25 cellular contexts compared by ENCODE assay signal in genomic region chr9:128825923-128826702, GRCh38. TPM values are rescaled to one million over a fixed set of nuclear protein-coding genes. Genes with fewer than 3 reads are reported as not detected.
A peak's percentile ranks its signal among the peaks of the same experiment; 100 is the strongest.
DNase-seq lines count a peak whose midpoint lies in the region; ATAC-seq and TF ChIP-seq lines count a peak whose summit lies in the region.
"Had no signal": no experiment of that assay in that cellular context is flagged by ENCODE, and none has a peak within 500 bp of the region (broad histone marks: within the 10 kb centered on the region; RNA-seq: fewer than 3 reads in every experiment).

No MANE protein-coding gene starts in this region.

- H3K4me3 Mint-ChIP-seq in activated T-cell treated with anti-CD3 and anti-CD28 coated beads, Interleukin-2, amount 50 U/mL, for 24 hours = no peak overlapping the region
- no peak overlapping the region for H3K4me3 Mint-ChIP-seq in stimulated activated effector memory CD8-positive, alpha-beta T cell treated with anti-CD3 and anti-CD28 coated beads, Interleukin-12 subunit alpha, Interleukin-12 subunit beta, amount 100 ng/mL, for 72 hours
- H3K4me3 Mint-ChIP-seq: activated CD8-positive, alpha-beta T cell treated with anti-CD3 and anti-CD28 coated beads, Interleukin-2, amount 10 ng/mL, durations not matched to agents 7 days and 5 days; activated naive CD4-positive, alpha-beta T cell treated with anti-CD3 and anti-CD28 coated beads for 36 hours; activated T-cell treated with anti-CD3 and anti-CD28 coated beads, Interleukin-2, amount 50 U/mL, for 4 hours; effector memory CD8-positive, alpha-beta T cell; mesothelial cell of epicardium; natural killer cell; stimulated activated memory B cell treated with anti-CD40 and anti-IgM and Interleukin-4, amounts not matched to agents 10 μg/mL and 1 μg/mL and 100 μg/mL, for 72 hours; T-helper 2 cell treated with Interferon-gamma antibody and Interleukin-4, amounts not matched to agents 5 μg/mL and 100 μg/mL, for 36 hours had no signal

- peaks cover 30% of the 10 kb centered on the region for H3K4me1 Mint-ChIP-seq in activated T-cell treated with anti-CD3 and anti-CD28 coated beads, Interleukin-2, amount 50 U/mL, for 24 hours (ENCODE audit: low read depth)
- peaks cover 40% of the 10 kb centered on the region for H3K4me1 Mint-ChIP-seq in stimulated activated effector memory CD8-positive, alpha-beta T cell treated with anti-CD3 and anti-CD28 coated beads, Interleukin-12 subunit alpha, Interleukin-12 subunit beta, amount 100 ng/mL, for 72 hours

- peak overlapping the region; percentile 72 for H3K27ac Mint-ChIP-seq in activated T-cell treated with anti-CD3 and anti-CD28 coated beads, Interleukin-2, amount 50 U/mL, for 24 hours
- peak overlapping the region; percentile 67 for H3K27ac Mint-ChIP-seq in stimulated activated effector memory CD8-positive, alpha-beta T cell treated with anti-CD3 and anti-CD28 coated beads, Interleukin-12 subunit alpha, Interleukin-12 subunit beta, amount 100 ng/mL, for 72 hours
- H3K27ac Mint-ChIP-seq: activated CD8-positive, alpha-beta T cell treated with anti-CD3 and anti-CD28 coated beads, Interleukin-2, amount 10 ng/mL, durations not matched to agents 7 days and 5 days; activated naive CD4-positive, alpha-beta T cell treated with anti-CD3 and anti-CD28 coated beads for 36 hours; effector memory CD8-positive, alpha-beta T cell; IgD-negative memory B cell; mesothelial cell of epicardium; natural killer cell; stimulated activated memory B cell treated with anti-CD40 and anti-IgM and Interleukin-4, amounts not matched to agents 10 μg/mL and 1 μg/mL and 100 μg/mL, for 72 hours; T-helper 2 cell treated with Interferon-gamma antibody and Interleukin-4, amounts not matched to agents 5 μg/mL and 100 μg/mL, for 36 hours had no signal

- H3K9ac ChIP-seq in Karpas-422 (ENCODE audit: low read length) = no peak overlapping the region

- peaks cover 27% of the 10 kb centered on the region; the same call in 1 of the 2 replicates for H3K36me3 ChIP-seq in Karpas-422 (ENCODE audit: insufficient read depth, low read length)

- H2AFZ ChIP-seq in Karpas-422 (ENCODE audit: low read length) = no peak overlapping the region

- H3K9me2 ChIP-seq in Karpas-422 (replicated peaks; ENCODE audit: insufficient read depth, low read length) = no peaks in the 10 kb centered on the region

- no peak overlapping the region for H3K4me2 ChIP-seq in Karpas-422 (ENCODE audit: low read depth, low read length, poor library complexity, severe bottlenecking)

- H3K27ac ChIP-seq in Karpas-422 (ENCODE audit: low read length) = no peak overlapping the region
- H3K27ac ChIP-seq: left lung, SK-N-MC, testis had no signal

- no peaks in the 10 kb centered on the region for H3K27me3 ChIP-seq in Karpas-422 (ENCODE audit: low read length)
- H3K27me3 ChIP-seq: left lung, testis had no signal

- ATAC-seq in stimulated activated effector memory CD8-positive, alpha-beta T cell treated with anti-CD3 and anti-CD28 coated beads, Interleukin-12 subunit alpha, Interleukin-12 subunit beta, amount 100 ng/mL, for 72 hours = no peak
- ATAC-seq: activated CD8-positive, alpha-beta T cell treated with anti-CD3 and anti-CD28 coated beads, Interleukin-2, amount 10 ng/mL, durations not matched to agents 7 days and 5 days; activated T-cell treated with anti-CD3 and anti-CD28 coated beads, Interleukin-2, amount 50 U/mL, for 4 hours; effector memory CD8-positive, alpha-beta T cell; left lung; natural killer cell; stimulated activated memory B cell treated with anti-CD40 and anti-IgM and Interleukin-4, amounts not matched to agents 10 μg/mL and 1 μg/mL and 100 μg/mL, for 72 hours had no signal

- H3K4me1 ChIP-seq in Karpas-422 (ENCODE audit: low read length) = peaks cover 18% of the 10 kb centered on the region

- H3K27me3 Mint-ChIP-seq in activated T-cell treated with anti-CD3 and anti-CD28 coated beads, Interleukin-2, amount 50 U/mL, for 24 hours = no peaks in the 10 kb centered on the region
- H3K27me3 Mint-ChIP-seq: effector memory CD8-positive, alpha-beta T cell; IgD-negative memory B cell; stimulated activated memory B cell treated with anti-CD40 and anti-IgM and Interleukin-4, amounts not matched to agents 10 μg/mL and 1 μg/mL and 100 μg/mL, for 72 hours had no signal

- H4K20me1 ChIP-seq in Karpas-422 (ENCODE audit: insufficient read depth, low read depth, low read length) = no peaks in the 10 kb centered on the region; the same call in 1 of the 2 replicates

- H3K4me3 ChIP-seq in HFF-Myc (replicated peaks; ENCODE audit: low read depth, low read length) = no peak overlapping the region
- no peak overlapping the region for H3K4me3 ChIP-seq in choroid plexus epithelial cell (ENCODE audit: low read depth, low read length)
- no peak overlapping the region for H3K4me3 ChIP-seq in Karpas-422 (ENCODE audit: low read length)
- H3K4me3 ChIP-seq: left lung, SK-N-MC, testis had no signal

- H3K9me3 Mint-ChIP-seq in activated T-cell treated with anti-CD3 and anti-CD28 coated beads, Interleukin-2, amount 50 U/mL, for 24 hours = no peaks in the 10 kb centered on the region
- no peaks in the 10 kb centered on the region for H3K9me3 Mint-ChIP-seq in stimulated activated effector memory CD8-positive, alpha-beta T cell treated with anti-CD3 and anti-CD28 coated beads, Interleukin-12 subunit alpha, Interleukin-12 subunit beta, amount 100 ng/mL, for 72 hours
- H3K9me3 Mint-ChIP-seq: activated naive CD4-positive, alpha-beta T cell treated with anti-CD3 and anti-CD28 coated beads for 36 hours; activated T-cell treated with anti-CD3 and anti-CD28 coated beads, Interleukin-2, amount 50 U/mL, for 4 hours; effector memory CD8-positive, alpha-beta T cell; IgD-negative memory B cell; mesothelial cell of epicardium; natural killer cell; stimulated activated memory B cell treated with anti-CD40 and anti-IgM and Interleukin-4, amounts not matched to agents 10 μg/mL and 1 μg/mL and 100 μg/mL, for 72 hours; T-helper 2 cell treated with Interferon-gamma antibody and Interleukin-4, amounts not matched to agents 5 μg/mL and 100 μg/mL, for 36 hours had no signal

- H3K36me3 Mint-ChIP-seq in activated T-cell treated with anti-CD3 and anti-CD28 coated beads, Interleukin-2, amount 50 U/mL, for 24 hours (ENCODE audit: low read depth) = peaks cover 80% of the 10 kb centered on the region
- peaks cover 87% of the 10 kb centered on the region for H3K36me3 Mint-ChIP-seq in stimulated activated effector memory CD8-positive, alpha-beta T cell treated with anti-CD3 and anti-CD28 coated beads, Interleukin-12 subunit alpha, Interleukin-12 subunit beta, amount 100 ng/mL, for 72 hours
- H3K36me3 Mint-ChIP-seq: IgD-negative memory B cell, natural killer cell had no signal

- TF ChIP-seq CTCF in HFF-Myc (IDR thresholded peaks at IDR 0.05; ENCODE audit: low read depth, low read length, missing control alignments) (peak; percentile 2), choroid plexus epithelial cell (conservative IDR thresholded peaks at IDR 0.05; ENCODE audit: low read depth, low read length) (peak; percentile 8)

- no peaks in the 10 kb centered on the region for H3K9me3 ChIP-seq in Karpas-422 (ENCODE audit: low read length)
- H3K9me3 ChIP-seq: left lung, testis had no signal

- peaks cover 24% of the 10 kb centered on the region for H3K79me2 ChIP-seq in Karpas-422 (ENCODE audit: low read length)

- DNase-seq in activated T-cell treated with anti-CD3 and anti-CD28 coated beads, Interleukin-2, amount 50 U/mL, for 24 hours = no peak
- DNase-seq in activated T-cell treated with anti-CD3 and anti-CD28 coated beads, Interleukin-2, amount 50 U/mL, for 48 hours = no peak
- no peak for DNase-seq in HFF-Myc (ENCODE audit: extremely low read depth, low read depth)
- no peak for DNase-seq in choroid plexus epithelial cell (ENCODE audit: low read depth)
- DNase-seq in stimulated activated effector memory CD8-positive, alpha-beta T cell treated with anti-CD3 and anti-CD28 coated beads, Interleukin-12 subunit alpha, Interleukin-12 subunit beta, amount 100 ng/mL, for 72 hours (ENCODE audit: low spot score in 2 of 2) = no peak
- DNase-seq in NCI-H2029 (lab: John Stamatoyannopoulos, UW) = no peak
- DNase-seq in Karpas-422 = no peak
- DNase-seq in NCI-H1417 treated with DMSO at 0.1 percent for 48 hours (lab: John Stamatoyannopoulos, UW) = no peak
- DNase-seq: ACHN; activated CD8-positive, alpha-beta T cell treated with anti-CD3 and anti-CD28 coated beads, Interleukin-2, amount 10 ng/mL, durations not matched to agents 7 days and 5 days; activated naive CD4-positive, alpha-beta T cell treated with anti-CD3 and anti-CD28 coated beads for 36 hours; activated T-cell treated with anti-CD3 and anti-CD28 coated beads, Interleukin-2, amount 50 U/mL, for 4 hours; anterior cingulate cortex; C1 segment of cervical spinal cord; effector memory CD8-positive, alpha-beta T cell; left lung; natural killer cell; NCI-H187 treated with DMSO at 0.1 percent for 48 hours; NK-92 treated with Interleukin-12 subunit alpha and Interleukin-12 subunit beta, amount 100 ng/mL, for 24 hours; testis had no signal

RNA-seq across cellular contexts. Expression of gene SPOUT1, which starts 3.5 kb away (rescaled TPM):
- total RNA-seq in Karpas-422 (2014; rRNA removed; shearing (Covaris generic); ENCODE audit: low replicate concordance) = 28.6 and 42.5 TPM in 2 replicates

RNA-seq across cellular contexts. Expression of gene ENDOG, which starts 7.8 kb away (rescaled TPM):
- total RNA-seq in Karpas-422 (2014; rRNA removed; shearing (Covaris generic); ENCODE audit: low replicate concordance) = 17.6 and 60.4 TPM in 2 replicates

RNA-seq across cellular contexts. Expression of gene TBC1D13, which starts 39.1 kb away (rescaled TPM):
- 6.7 and 9.5 TPM in 2 replicates for total RNA-seq in Karpas-422 (2014; rRNA removed; shearing (Covaris generic); ENCODE audit: low replicate concordance)

RNA-seq across cellular contexts. Expression of gene ZER1, which starts 54.4 kb away (rescaled TPM):
- 25.4 and 25.6 TPM in 2 replicates for total RNA-seq in Karpas-422 (2014; rRNA removed; shearing (Covaris generic); ENCODE audit: low replicate concordance)

RNA-seq across cellular contexts. Expression of gene KYAT1, which starts 55.6 kb away (rescaled TPM):
- total RNA-seq in Karpas-422 (2014; rRNA removed; shearing (Covaris generic); ENCODE audit: low replicate concordance) = 26.8 and 31.3 TPM in 2 replicates
